ENCODE assay signal across 12 cellular contexts in the genomic region with DNA sequence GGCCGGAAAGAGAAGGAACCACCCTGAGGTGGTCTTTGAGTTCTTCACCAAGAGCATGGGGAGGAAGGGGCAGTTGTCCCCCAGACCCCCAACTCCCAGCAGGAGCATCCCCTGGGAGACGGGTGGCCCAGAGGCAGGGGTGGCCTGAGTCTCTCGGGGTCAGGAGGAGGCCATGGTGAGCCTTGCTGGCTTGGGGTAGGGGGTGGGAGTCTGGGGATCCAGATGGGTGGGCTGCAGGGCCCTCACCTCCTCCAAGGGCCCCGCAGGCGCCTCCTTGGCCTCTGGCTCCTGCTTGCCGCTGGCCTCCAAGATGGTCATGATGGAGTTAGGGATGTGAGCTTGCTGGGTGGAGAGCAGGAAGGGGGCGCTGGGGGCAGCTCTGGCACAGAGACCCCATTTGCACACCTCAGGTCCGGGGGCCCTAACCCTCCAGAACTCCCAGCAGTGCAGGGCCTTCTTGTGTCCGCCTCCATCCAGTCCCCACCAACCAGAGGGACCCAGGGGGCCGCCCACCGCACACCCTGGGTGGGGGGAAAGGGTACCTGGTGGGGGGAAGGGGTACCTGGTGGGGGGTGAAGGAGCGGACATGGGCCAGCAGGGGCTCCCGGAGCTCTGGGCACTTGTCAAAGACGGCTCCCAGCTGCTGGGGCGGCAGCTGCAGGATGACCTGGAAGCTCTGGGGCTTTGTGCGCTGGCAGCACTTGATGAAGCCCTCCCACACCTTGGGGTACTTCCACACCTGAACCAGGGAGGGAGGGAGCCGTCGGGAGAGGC. TPM values are rescaled to one million over a fixed set of nuclear protein-coding genes. Genes with fewer than 3 reads are reported as not detected.
DNase-seq lines count a peak whose midpoint lies in the region; ATAC-seq and TF ChIP-seq lines count a peak whose summit lies in the region.
"Had no signal": no experiment of that assay in that cellular context is flagged by ENCODE, and none has a peak within 500 bp of the region (broad histone marks: within the 10 kb centered on the region; RNA-seq: fewer than 3 reads in every experiment).

No MANE protein-coding gene starts in this region.

- ATAC-seq in naive thymus-derived CD8-positive, alpha-beta T cell: no peak
- ATAC-seq in GM21515 (IDR thresholded peaks at IDR 0.05; ENCODE audit: unreplicated experiment): no peak

- H3K36me3 Mint-ChIP-seq in naive thymus-derived CD8-positive, alpha-beta T cell: peaks cover 0 to 11% (median 0%) of the 10 kb centered on the region in 3 donors

- no peak for TF ChIP-seq CTCF in cardiac muscle cell (IDR thresholded peaks at IDR 0.05; ENCODE audit: low read depth, low read length)
- no peak for TF ChIP-seq CTCF in vagina (IDR thresholded peaks at IDR 0.05)

- H3K4me3 ChIP-seq in cardiac muscle cell (peak overlapping the region; percentile 54), ectodermal cell (ENCODE audit: insufficient read depth, low read depth, low read length) (peak overlapping the region; percentile 57), mesodermal cell (ENCODE audit: extremely low read depth, insufficient read depth, low read length, poor library complexity, severe bottlenecking) (peak overlapping the region; percentile 65), vagina (peak overlapping the region; percentile 43 to 49)

- H3K4me1 ChIP-seq in cardiac muscle cell (ENCODE audit: low read depth) (peaks cover 20% of the 10 kb centered on the region), ectodermal cell (ENCODE audit: control insufficient read depth, insufficient read depth, low read length) (peaks cover 21% of the 10 kb centered on the region), mesodermal cell (ENCODE audit: control insufficient read depth, insufficient read depth, low read length, poor library complexity, severe bottlenecking) (peaks cover 18% of the 10 kb centered on the region), vagina (peaks cover 18% of the 10 kb centered on the region)
- H3K4me1 ChIP-seq: breast epithelium had no signal

- intact Hi-C loops in cardiac septum (cut with DNase I): loop anchor here (1.0 to 2.0 kb wide), 2 partner anchors 46 to 66 kb away; no protein-coding TSS in a partner anchor
- intact Hi-C loops in vagina (cut with DNase I): loop anchor here (10.0 kb wide), 2 partner anchors 68 to 198 kb away; a partner anchor contains a TSS

- DNase-seq in cardiac muscle cell (ENCODE audit: low read depth in 1 of 2, low spot score in 1 of 2): no peak
- DNase-seq in cardiac septum (ENCODE audit: low spot score): no peak
- peak in 1 of 2 donors; percentile 88 for DNase-seq in vagina (ENCODE audit: extremely low spot score in 2 of 2)
- DNase-seq in naive thymus-derived CD8-positive, alpha-beta T cell: no peak
- no peak for DNase-seq in NCI-H1436 treated with DMSO at 0.1 percent for 48 hours (lab: John Stamatoyannopoulos, UW)

- no peaks in the 10 kb centered on the region for H3K27me3 ChIP-seq in cardiac muscle cell
- H3K27me3 ChIP-seq in ectodermal cell (ENCODE audit: control insufficient read depth, insufficient read depth, low read length, poor library complexity, severe bottlenecking): peaks cover 4% of the 10 kb centered on the region
- no peaks in the 10 kb centered on the region for H3K27me3 ChIP-seq in vagina
- H3K27me3 ChIP-seq: breast epithelium had no signal

- peaks cover 3% of the 10 kb centered on the region for H3K36me3 ChIP-seq in cardiac muscle cell
- peaks cover 2% of the 10 kb centered on the region for H3K36me3 ChIP-seq in ectodermal cell (ENCODE audit: control insufficient read depth, insufficient read depth, low read length)
- H3K36me3 ChIP-seq in mesodermal cell (ENCODE audit: control insufficient read depth, insufficient read depth, low read length): peaks cover 20% of the 10 kb centered on the region
- peaks cover 0 to 12% of the 10 kb centered on the region in 2 donors for H3K36me3 ChIP-seq in vagina
- H3K36me3 ChIP-seq: breast epithelium had no signal

- no peak for TF ChIP-seq POLR2A in vagina (IDR thresholded peaks at IDR 0.05)

- H3K4me3 Mint-ChIP-seq in naive thymus-derived CD8-positive, alpha-beta T cell: peak overlapping the region in 3 of 10 donors; percentile 29 to 64 (median 61)

- H3K9me3 ChIP-seq in cardiac muscle cell (ENCODE audit: low read depth): no peaks in the 10 kb centered on the region
- no peaks in the 10 kb centered on the region for H3K9me3 ChIP-seq in ectodermal cell (ENCODE audit: control insufficient read depth, low read length)
- H3K9me3 ChIP-seq in mesodermal cell (ENCODE audit: control insufficient read depth, low read length): no peaks in the 10 kb centered on the region
- H3K9me3 ChIP-seq in vagina: no peaks in the 10 kb centered on the region
- H3K9me3 ChIP-seq: breast epithelium, tibial artery had no signal

- H3K9me3 Mint-ChIP-seq in naive thymus-derived CD8-positive, alpha-beta T cell: no peaks in the 10 kb centered on the region

- WGBS in ectodermal cell, 2 experiments: 44% methylated on average over 18 of the region's 18 CpGs
- WGBS in mesodermal cell (ENCODE audit: insufficient coverage in 2 of 2), 2 experiments: 50 to 67% methylated on average over 9 to 10 of the region's 18 CpGs

- peak overlapping the region; percentile 74 for H3K27ac ChIP-seq in cardiac muscle cell
- H3K27ac ChIP-seq in ectodermal cell (ENCODE audit: insufficient read depth, low read depth, low read length, poor library complexity, severe bottlenecking): peak overlapping the region; percentile 74
- H3K27ac ChIP-seq in mesodermal cell (ENCODE audit: low read depth, low read length, severe bottlenecking): peak overlapping the region; percentile 33
- H3K27ac ChIP-seq in vagina: peak overlapping the region; percentile 60
- H3K27ac ChIP-seq: KMS-11, tibial artery had no signal

- H3K27me3 Mint-ChIP-seq in naive thymus-derived CD8-positive, alpha-beta T cell: peaks cover 1 to 26% (median 17%) of the 10 kb centered on the region in 5 donors

- POLR2A ChIA-PET in naive thymus-derived CD8-positive, alpha-beta T cell (lab: Charles Lee): interaction anchor here (0.9 to 2.6 kb wide), 8 partner anchors 16 to 86 kb away, joined by 3 to 16 read pairs (median 6); a partner anchor contains a TSS

- H3K4me1 Mint-ChIP-seq in naive thymus-derived CD8-positive, alpha-beta T cell: peaks cover 0 to 11% (median 6%) of the 10 kb centered on the region in 4 donors

- H3K27ac Mint-ChIP-seq in naive thymus-derived CD8-positive, alpha-beta T cell: peak overlapping the region in 1 of 10 donors; percentile 83

RNA-seq across cellular contexts. Expression of a gene that starts 1.3 kb away (rescaled TPM):
- total RNA-seq in cardiac muscle cell: 0.07 and 0.27 TPM in 2 replicates
- 0.45 TPM in 1 of 2 replicates, not detected in the other for polyA plus RNA-seq in cardiac muscle cell
- total RNA-seq in cardiac septum: 0.16 TPM
- not detected for polyA plus RNA-seq in ectodermal cell (2013, experiment 1 of 4)
- polyA plus RNA-seq in ectodermal cell (2013, experiment 2 of 4): not detected
- not detected for polyA plus RNA-seq in ectodermal cell (2013, experiment 3 of 4)
- polyA plus RNA-seq in ectodermal cell (2013, experiment 4 of 4): 0.08 TPM
- not detected for polyA plus RNA-seq in mesodermal cell (2013, experiment 1 of 2)
- polyA plus RNA-seq in mesodermal cell (2013, experiment 2 of 2): not detected
- not detected for total RNA-seq in vagina
- under 1 TPM; 0.36 to 0.57 TPM for total RNA-seq in naive thymus-derived CD8-positive, alpha-beta T cell
- polyA plus RNA-seq in naive thymus-derived CD8-positive, alpha-beta T cell: not detected
- polyA plus RNA-seq: liver had no signal

RNA-seq across cellular contexts. Expression of a gene that starts 23.8 kb away (rescaled TPM):
- total RNA-seq in cardiac muscle cell: 65.1 and 112 TPM in 2 replicates
- polyA plus RNA-seq in cardiac muscle cell: 138 and 163 TPM in 2 replicates
- 120 TPM for total RNA-seq in cardiac septum
- polyA plus RNA-seq in ectodermal cell (2013, experiment 1 of 4): 56.5 TPM
- polyA plus RNA-seq in ectodermal cell (2013, experiment 2 of 4): 65.6 TPM
- polyA plus RNA-seq in ectodermal cell (2013, experiment 3 of 4): 55.3 TPM
- polyA plus RNA-seq in ectodermal cell (2013, experiment 4 of 4): 59.6 TPM
- polyA plus RNA-seq in mesodermal cell (2013, experiment 1 of 2): 44.6 TPM
- polyA plus RNA-seq in mesodermal cell (2013, experiment 2 of 2): 38.7 TPM
- 31.2 TPM for total RNA-seq in vagina
- 10 to 100 TPM; 49.5 to 54.1 TPM for total RNA-seq in naive thymus-derived CD8-positive, alpha-beta T cell
- 10 to 100 TPM in 2 of 3 donors, 1 to 10 TPM in 1; 8.0 to 16.5 (median 11.9) TPM for polyA plus RNA-seq in naive thymus-derived CD8-positive, alpha-beta T cell

RNA-seq across cellular contexts. Expression of a gene that starts 34.1 kb away (rescaled TPM):
- 92.7 and 142 TPM in 2 replicates for total RNA-seq in cardiac muscle cell
- 94.9 and 98.7 TPM in 2 replicates for polyA plus RNA-seq in cardiac muscle cell
- 441 TPM for total RNA-seq in cardiac septum
- 61.0 TPM for polyA plus RNA-seq in ectodermal cell (2013, experiment 1 of 4)
- polyA plus RNA-seq in ectodermal cell (2013, experiment 2 of 4): 62.9 TPM
- polyA plus RNA-seq in ectodermal cell (2013, experiment 3 of 4): 46.2 TPM
- polyA plus RNA-seq in ectodermal cell (2013, experiment 4 of 4): 56.1 TPM
- 43.9 TPM for polyA plus RNA-seq in mesodermal cell (2013, experiment 1 of 2)
- polyA plus RNA-seq in mesodermal cell (2013, experiment 2 of 2): 38.5 TPM
- total RNA-seq in vagina: 29.0 TPM
- 10 to 100 TPM; 44.2 to 44.3 TPM for total RNA-seq in naive thymus-derived CD8-positive, alpha-beta T cell
- polyA plus RNA-seq in naive thymus-derived CD8-positive, alpha-beta T cell: under 1 TPM; 0.60 to 0.99 (median 0.81) TPM

RNA-seq across cellular contexts. Expression of a gene that starts 46.5 kb away (rescaled TPM):
- total RNA-seq in cardiac muscle cell (43.2 and 78.7 TPM in 2 replicates), cardiac septum (33.6 TPM), vagina (43.2 TPM)
- polyA plus RNA-seq in cardiac muscle cell: 66.6 and 76.4 TPM in 2 replicates
- polyA plus RNA-seq in ectodermal cell (2013, experiment 1 of 4): 77.6 TPM
- polyA plus RNA-seq in ectodermal cell (2013, experiment 2 of 4): 78.5 TPM
- 64.5 TPM for polyA plus RNA-seq in ectodermal cell (2013, experiment 3 of 4)
- polyA plus RNA-seq in ectodermal cell (2013, experiment 4 of 4): 66.3 TPM
- 63.0 TPM for polyA plus RNA-seq in mesodermal cell (2013, experiment 1 of 2)
- 54.3 TPM for polyA plus RNA-seq in mesodermal cell (2013, experiment 2 of 2)
- 10 to 100 TPM; 89.9 to 91.1 TPM for total RNA-seq in naive thymus-derived CD8-positive, alpha-beta T cell
- 10 to 100 TPM in 2 of 3 donors, 1 to 10 TPM in 1; 4.4 to 15.4 (median 13.8) TPM for polyA plus RNA-seq in naive thymus-derived CD8-positive, alpha-beta T cell

RNA-seq across cellular contexts. Expression of a gene that starts 47.4 kb away (rescaled TPM):
- total RNA-seq in cardiac muscle cell: 78.8 and 88.2 TPM in 2 replicates
- 40.4 and 41.1 TPM in 2 replicates for polyA plus RNA-seq in cardiac muscle cell
- total RNA-seq in cardiac septum: 20.7 TPM
- 54.2 TPM for polyA plus RNA-seq in ectodermal cell (2013, experiment 1 of 4)
- 53.6 TPM for polyA plus RNA-seq in ectodermal cell (2013, experiment 2 of 4)
- 51.7 TPM for polyA plus RNA-seq in ectodermal cell (2013, experiment 3 of 4)
- 55.2 TPM for polyA plus RNA-seq in ectodermal cell (2013, experiment 4 of 4)
- polyA plus RNA-seq in mesodermal cell (2013, experiment 1 of 2): 29.0 TPM
- polyA plus RNA-seq in mesodermal cell (2013, experiment 2 of 2): 24.5 TPM
- 20.6 TPM for total RNA-seq in vagina
- total RNA-seq in naive thymus-derived CD8-positive, alpha-beta T cell: 1 to 10 TPM; 1.4 to 1.8 TPM
- polyA plus RNA-seq in naive thymus-derived CD8-positive, alpha-beta T cell: under 1 TPM; 0.08 to 0.11 (median 0.09) TPM
